Comparison of ENCODE assay signal across 8 cellular contexts in genomic region chr17:40363480-40363838, GRCh38. TPM values are rescaled to one million over a fixed set of nuclear protein-coding genes. Genes with fewer than 3 reads are reported as not detected.
A peak's percentile ranks its signal among the peaks of the same experiment; 100 is the strongest.
DNase-seq lines count a peak whose midpoint lies in the region; TF ChIP-seq lines count a peak whose summit lies in the region.

No MANE protein-coding gene starts in this region.

- TF ChIP-seq CTCF in fibroblast of villous mesenchyme (IDR thresholded peaks at IDR 0.05; ENCODE audit: insufficient read depth, low read depth, low read length) (no peak), GM13976 (IDR thresholded peaks at IDR 0.05; ENCODE audit: borderline replicate concordance, control extremely low read depth, extremely low read depth, insufficient read depth, missing control alignments) (no peak)

- no peaks in the 10 kb centered on the region for H3K27me3 ChIP-seq in Karpas-422 (ENCODE audit: low read length)

- no peak overlapping the region for H3K9ac ChIP-seq in Karpas-422 (ENCODE audit: low read length)

- H4K20me1 ChIP-seq in Karpas-422 (ENCODE audit: insufficient read depth, low read depth, low read length): 0 out of 2 replicates have a peak, but pooled peaks cover 5% of the 10 kb centered on the region

- no peaks in the 10 kb centered on the region for H3K36me3 ChIP-seq in Karpas-422 (ENCODE audit: insufficient read depth, low read length)

- H3K4me3 ChIP-seq in fibroblast of villous mesenchyme (ENCODE audit: low read depth, low read length) (peak overlapping the region; percentile 62), Karpas-422 (ENCODE audit: low read length) (no peak overlapping the region)

- H3K9me2 ChIP-seq in Karpas-422 (replicated peaks; ENCODE audit: insufficient read depth, low read length): no peaks in the 10 kb centered on the region

- peaks cover 10% of the 10 kb centered on the region for H3K4me1 ChIP-seq in Karpas-422 (ENCODE audit: low read length)

- H3K27ac ChIP-seq in Karpas-422 (ENCODE audit: low read length): no peak overlapping the region

- H2AFZ ChIP-seq in Karpas-422 (ENCODE audit: low read length): no peak overlapping the region

- H3K9me3 ChIP-seq in Karpas-422 (ENCODE audit: low read length): no peaks in the 10 kb centered on the region

- no peaks in the 10 kb centered on the region for H3K79me2 ChIP-seq in Karpas-422 (ENCODE audit: low read length)

- H3K4me2 ChIP-seq in Karpas-422 (ENCODE audit: low read depth, low read length, poor library complexity, severe bottlenecking): no peak overlapping the region

- DNase-seq in DMS53 (lab: John Stamatoyannopoulos, UW): peak; percentile 65
- no peak for DNase-seq in DMS53 treated with DMSO at 0.1 percent for 48 hours (lab: John Stamatoyannopoulos, UW; ENCODE audit: unreplicated experiment)
- peak; percentile 63 for DNase-seq in RKO (ENCODE audit: low spot score)
- DNase-seq in fibroblast of villous mesenchyme (ENCODE audit: low read depth): peak; percentile 30
- DNase-seq in retina: peak; percentile 74
- no peak for DNase-seq in GM13976 (ENCODE audit: low spot score)
- no peak for DNase-seq in NCI-H446 (lab: John Stamatoyannopoulos, UW)
- no peak for DNase-seq in Karpas-422

- in situ Hi-C loops in GM13976 (cut with MboI; ENCODE audit: low sequenced_read_pairs, unreplicated experiment): loop anchor here (5.0 kb wide), 1 partner anchor 169 kb away; no protein-coding TSS in a partner anchor

RNA-seq across cellular contexts. Expression of gene GJD3, which starts 1.1 kb away (rescaled TPM):
- total RNA-seq in fibroblast of villous mesenchyme: 2.2 and 2.9 TPM in 2 replicates
- not detected in 2 replicates for total RNA-seq in Karpas-422 (2014; rRNA removed; shearing (Covaris generic); ENCODE audit: low replicate concordance)

RNA-seq across cellular contexts. Expression of gene TOP2A, which starts 54.2 kb away (rescaled TPM):
- 39.9 and 105 TPM in 2 replicates for total RNA-seq in fibroblast of villous mesenchyme
- 101 and 199 TPM in 2 replicates for total RNA-seq in Karpas-422 (2014; rRNA removed; shearing (Covaris generic); ENCODE audit: low replicate concordance)

RNA-seq across cellular contexts. Expression of gene RARA, which starts 54.5 kb away (rescaled TPM):
- total RNA-seq in fibroblast of villous mesenchyme: 20.3 and 23.5 TPM in 2 replicates
- 21.8 and 22.3 TPM in 2 replicates for total RNA-seq in Karpas-422 (2014; rRNA removed; shearing (Covaris generic); ENCODE audit: low replicate concordance)

Comparison
In these comparisons a context has a peak if more than half of its experiments do, and no peak if none do; other contexts are left out.
1. DNase-seq: peak in DMS53 (single experiment), RKO (single experiment), fibroblast of villous mesenchyme (single experiment) and retina (single experiment); none in DMS53 treated with DMSO at 0.1 percent for 48 hours (single experiment), GM13976 (single experiment), NCI-H446 (0 of 2) and Karpas-422 (single experiment).